In genomic region chr17:15831182-15831581, GRCh38 we compare ENCODE assay signal across 8 cellular contexts.
DNase-seq lines count a peak whose midpoint lies in the region; ATAC-seq and TF ChIP-seq lines count a peak whose summit lies in the region.
"Not testable (repeated sequence)": the region's sequence is repeated elsewhere in the genome, so short reads cannot be mapped to it uniquely, and the experiment has no call there.

No MANE protein-coding gene starts in this region.

- H3K4me3 Mint-ChIP-seq in T-helper 2 cell treated with Interferon-gamma antibody and Interleukin-4, amounts not matched to agents 5 μg/mL and 100 μg/mL, for 36 hours: peak overlapping the region; percentile 1
- H3K4me3 Mint-ChIP-seq in naive thymus-derived CD4-positive, alpha-beta T cell: not testable (repeated sequence)

- H3K4me3 ChIP-seq in AG09309 (ENCODE audit: control insufficient read depth, low read depth, low read length); astrocyte of the cerebellum (ENCODE audit: low read depth, low read length); naive thymus-derived CD4-positive, alpha-beta T cell (ENCODE audit: low read length): not testable (repeated sequence)

- not testable (repeated sequence) for H3K9me3 Mint-ChIP-seq in T-helper 2 cell treated with Interferon-gamma antibody and Interleukin-4, amounts not matched to agents 5 μg/mL and 100 μg/mL, for 36 hours; naive thymus-derived CD4-positive, alpha-beta T cell

- intact Hi-C loops in naive thymus-derived CD4-positive, alpha-beta T cell (cut with micrococcal nuclease): not testable (repeated sequence)

- CTCF ChIA-PET in naive thymus-derived CD4-positive, alpha-beta T cell (lab: Charles Lee): not testable (repeated sequence)

- not testable (repeated sequence) for H3K27me3 ChIP-seq in naive thymus-derived CD4-positive, alpha-beta T cell (ENCODE audit: control insufficient read depth in 2 of 2, insufficient read depth in 2 of 2, low read length in 2 of 2)

- H3K27me3 Mint-ChIP-seq in T-helper 2 cell treated with Interferon-gamma antibody and Interleukin-4, amounts not matched to agents 5 μg/mL and 100 μg/mL, for 36 hours (ENCODE audit: low read depth): not testable (repeated sequence)
- H3K27me3 Mint-ChIP-seq in naive thymus-derived CD4-positive, alpha-beta T cell: peaks cover 0 to 11% (median 0%) of the 10 kb centered on the region in 5 donors

- peak; percentile 4 for DNase-seq in AG09309 (ENCODE audit: low read depth)
- DNase-seq in T-helper 2 cell treated with Interferon-gamma antibody and Interleukin-4, amounts not matched to agents 5 μg/mL and 100 μg/mL, for 36 hours (ENCODE audit: low spot score): peak; percentile 60
- DNase-seq in astrocyte of the cerebellum (ENCODE audit: low read depth): peak; percentile 24
- peak in 1 of 9 donors; percentile 26 for DNase-seq in naive thymus-derived CD4-positive, alpha-beta T cell

- not testable (repeated sequence) for H3K27ac ChIP-seq in naive thymus-derived CD4-positive, alpha-beta T cell (ENCODE audit: low read depth, low read length)

- H3K27ac Mint-ChIP-seq in T-helper 2 cell treated with Interferon-gamma antibody and Interleukin-4, amounts not matched to agents 5 μg/mL and 100 μg/mL, for 36 hours: peak overlapping the region; percentile 5
- H3K27ac Mint-ChIP-seq in naive thymus-derived CD4-positive, alpha-beta T cell: peak overlapping the region in 2 of 9 donors; percentile 1 to 9

- peaks cover 32% of the 10 kb centered on the region for H3K4me1 Mint-ChIP-seq in T-helper 2 cell treated with Interferon-gamma antibody and Interleukin-4, amounts not matched to agents 5 μg/mL and 100 μg/mL, for 36 hours (ENCODE audit: low read depth)
- peaks cover 6 to 30% (median 17%) of the 10 kb centered on the region in 7 donors for H3K4me1 Mint-ChIP-seq in naive thymus-derived CD4-positive, alpha-beta T cell

- not testable (repeated sequence) for TF ChIP-seq CTCF in AG09309 (IDR thresholded peaks at IDR 0.05; ENCODE audit: control insufficient read depth, insufficient read depth, low read depth, low read length, missing control alignments); astrocyte of the cerebellum (IDR thresholded peaks at IDR 0.05; ENCODE audit: low read depth, low read length, missing control alignments)

- in situ Hi-C loops in astrocyte of the cerebellum (cut with HindIII; ENCODE audit: low sequenced_read_pairs): not testable (repeated sequence)

- not testable (repeated sequence) for H3K36me3 Mint-ChIP-seq in T-helper 2 cell treated with Interferon-gamma antibody and Interleukin-4, amounts not matched to agents 5 μg/mL and 100 μg/mL, for 36 hours (ENCODE audit: low read depth); naive thymus-derived CD4-positive, alpha-beta T cell

- ATAC-seq in GM18861 (IDR thresholded peaks at IDR 0.05; ENCODE audit: unreplicated experiment) (peak; percentile 91), GM21515 (IDR thresholded peaks at IDR 0.05; ENCODE audit: unreplicated experiment) (peak; percentile 89), HG02943 (IDR thresholded peaks at IDR 0.05; ENCODE audit: low read depth, unreplicated experiment) (peak; percentile 75), HG03571 (IDR thresholded peaks at IDR 0.05; ENCODE audit: unreplicated experiment) (peak; percentile 81)
- peak; percentile 70 for ATAC-seq in naive thymus-derived CD4-positive, alpha-beta T cell

- H3K9me3 ChIP-seq in naive thymus-derived CD4-positive, alpha-beta T cell (ENCODE audit: control insufficient read depth in 2 of 3, low read length in 3 of 3): not testable (repeated sequence)

- not testable (repeated sequence) for H3K4me1 ChIP-seq in naive thymus-derived CD4-positive, alpha-beta T cell (ENCODE audit: control insufficient read depth in 2 of 2, insufficient read depth in 2 of 2, low read length in 2 of 2)

- POLR2A ChIA-PET in naive thymus-derived CD4-positive, alpha-beta T cell (lab: Charles Lee): not testable (repeated sequence)

- H3K36me3 ChIP-seq in naive thymus-derived CD4-positive, alpha-beta T cell (ENCODE audit: control insufficient read depth in 2 of 3, insufficient read depth in 3 of 3, low read length in 3 of 3): not testable (repeated sequence)
